In genomic region chr10:104640339-104641149, GRCh38 we compare ENCODE assay signal across 13 cellular contexts. TPM values are rescaled to one million over a fixed set of nuclear protein-coding genes. Genes with fewer than 3 reads are reported as not detected.
A peak's percentile ranks its signal among the peaks of the same experiment; 100 is the strongest.
DNase-seq lines count a peak whose midpoint lies in the region; ATAC-seq and TF ChIP-seq lines count a peak whose summit lies in the region.
"Had no signal": no experiment of that assay in that cellular context is flagged by ENCODE, and none has a peak within 500 bp of the region (broad histone marks: within the 10 kb centered on the region; RNA-seq: fewer than 3 reads in every experiment).

No MANE protein-coding gene starts in this region.

- no peak overlapping the region for H3K4me2 ChIP-seq in PC-3 (ENCODE audit: low read length)

- H3K27ac Mint-ChIP-seq in activated naive CD4-positive, alpha-beta T cell treated with anti-CD3 and anti-CD28 coated beads for 36 hours: no peak overlapping the region
- H3K27ac Mint-ChIP-seq in activated naive CD4-positive, alpha-beta T cell treated with anti-CD3 and anti-CD28 coated beads, Interleukin-2, amount 10 ng/mL, durations not matched to agents 7 days and 5 days: no peak overlapping the region
- H3K27ac Mint-ChIP-seq: IgD-negative memory B cell; T-helper 2 cell treated with Interferon-gamma antibody and Interleukin-4, amounts not matched to agents 5 μg/mL and 100 μg/mL, for 36 hours had no signal

- intact Hi-C loops in activated naive CD4-positive, alpha-beta T cell treated with anti-CD3 and anti-CD28 coated beads for 36 hours (cut with micrococcal nuclease): loop anchor here (10.0 kb wide), 1 partner anchor 634 kb away; no protein-coding TSS in a partner anchor
- intact Hi-C loops in PC-3 (cut with micrococcal nuclease): no loop called here

- POLR2A ChIA-PET in PC-3 (lab: Charles Lee; ENCODE audit: unreplicated experiment): no interaction called here

- H3K4me1 ChIP-seq in stomach smooth muscle (ENCODE audit: control insufficient read depth, insufficient read depth, low read length): peaks cover 11% of the 10 kb centered on the region
- H3K4me1 ChIP-seq in PC-3 (ENCODE audit: insufficient read depth, low read length): no peaks in the 10 kb centered on the region

- H3K27me3 ChIP-seq in stomach smooth muscle (ENCODE audit: control insufficient read depth in 1 of 2, insufficient read depth in 2 of 2, low read length in 2 of 2): peaks cover 27 to 35% of the 10 kb centered on the region in 2 donors
- peaks cover 35% of the 10 kb centered on the region for H3K27me3 ChIP-seq in PC-3 (ENCODE audit: low read length)

- H2AFZ ChIP-seq in PC-3 (ENCODE audit: low read length): no peak overlapping the region

- H3K9ac ChIP-seq in stomach smooth muscle (ENCODE audit: low read length in 2 of 2) (no peak overlapping the region), PC-3 (ENCODE audit: low read length) (no peak overlapping the region)

- H3K36me3 ChIP-seq in stomach smooth muscle (ENCODE audit: control insufficient read depth in 2 of 2, insufficient read depth in 2 of 2, low read length in 2 of 2): no peaks in the 10 kb centered on the region
- no peaks in the 10 kb centered on the region for H3K36me3 ChIP-seq in PC-3 (ENCODE audit: low read depth, low read length)

- no peak for DNase-seq in activated naive CD4-positive, alpha-beta T cell treated with anti-CD3 and anti-CD28 coated beads for 36 hours
- no peak for DNase-seq in activated naive CD4-positive, alpha-beta T cell treated with anti-CD3 and anti-CD28 coated beads, Interleukin-2, amount 10 ng/mL, durations not matched to agents 7 days and 5 days
- DNase-seq in astrocyte of the hippocampus (ENCODE audit: low read depth, low spot score) (peak; percentile 42), kidney tubule cell (ENCODE audit: low spot score) (peak; percentile 13), PC-3 (no peak), activated gamma-delta T cell (lab: John Stamatoyannopoulos, UW) (no peak)
- DNase-seq: NCI-H2171 had no signal

- TF ChIP-seq POLR2A in GM18505 (IDR thresholded peaks at IDR 0.05; ENCODE audit: borderline replicate concordance, extremely low read depth, insufficient read depth, insufficient read length): no peak

- BruUV-seq in PC-3 (replicated peaks; lab: Mats Ljungman, UMichigan): no TSS peak

- H3K27me3 Mint-ChIP-seq in activated naive CD4-positive, alpha-beta T cell treated with anti-CD3 and anti-CD28 coated beads for 36 hours (ENCODE audit: low read depth): peaks cover 64% of the 10 kb centered on the region
- H3K27me3 Mint-ChIP-seq in activated naive CD4-positive, alpha-beta T cell treated with anti-CD3 and anti-CD28 coated beads, Interleukin-2, amount 10 ng/mL, durations not matched to agents 7 days and 5 days: peaks cover 89% of the 10 kb centered on the region

- H3K4me1 Mint-ChIP-seq in activated naive CD4-positive, alpha-beta T cell treated with anti-CD3 and anti-CD28 coated beads for 36 hours (ENCODE audit: low read depth): peaks cover 13% of the 10 kb centered on the region
- H3K4me1 Mint-ChIP-seq in activated naive CD4-positive, alpha-beta T cell treated with anti-CD3 and anti-CD28 coated beads, Interleukin-2, amount 10 ng/mL, durations not matched to agents 7 days and 5 days: peaks cover 2% of the 10 kb centered on the region

- H3K9me3 Mint-ChIP-seq in activated naive CD4-positive, alpha-beta T cell treated with anti-CD3 and anti-CD28 coated beads for 36 hours: no peaks in the 10 kb centered on the region
- H3K9me3 Mint-ChIP-seq in activated naive CD4-positive, alpha-beta T cell treated with anti-CD3 and anti-CD28 coated beads, Interleukin-2, amount 10 ng/mL, durations not matched to agents 7 days and 5 days: no peaks in the 10 kb centered on the region
- H3K9me3 Mint-ChIP-seq: T-helper 2 cell treated with Interferon-gamma antibody and Interleukin-4, amounts not matched to agents 5 μg/mL and 100 μg/mL, for 36 hours had no signal

- H3K9me3 ChIP-seq in stomach smooth muscle (ENCODE audit: control insufficient read depth in 2 of 2, low read length in 2 of 2): no peaks in the 10 kb centered on the region
- H3K9me3 ChIP-seq in PC-3 (ENCODE audit: low read length): no peaks in the 10 kb centered on the region

- no peaks in the 10 kb centered on the region for H3F3A ChIP-seq in PC-3 (ENCODE audit: low read length, unreplicated experiment)

- peak overlapping the region; percentile 25 for H3K4me3 Mint-ChIP-seq in activated naive CD4-positive, alpha-beta T cell treated with anti-CD3 and anti-CD28 coated beads for 36 hours
- H3K4me3 Mint-ChIP-seq in activated naive CD4-positive, alpha-beta T cell treated with anti-CD3 and anti-CD28 coated beads, Interleukin-2, amount 10 ng/mL, durations not matched to agents 7 days and 5 days: no peak overlapping the region
- H3K4me3 Mint-ChIP-seq: T-helper 2 cell treated with Interferon-gamma antibody and Interleukin-4, amounts not matched to agents 5 μg/mL and 100 μg/mL, for 36 hours had no signal

- no peak for TF ChIP-seq CTCF in PC-3 (conservative IDR thresholded peaks at IDR 0.05; ENCODE audit: low read depth, low read length)

- peak overlapping the region; percentile 46 to 55 for H3K4me3 ChIP-seq in stomach smooth muscle (ENCODE audit: low read length in 2 of 2)
- H3K4me3 ChIP-seq in PC-3 (ENCODE audit: low read length): no peak overlapping the region

- no peaks in the 10 kb centered on the region for H4K20me1 ChIP-seq in PC-3 (ENCODE audit: low read length)

- H3K27ac ChIP-seq in stomach smooth muscle (ENCODE audit: low read length): no peak overlapping the region
- no peak overlapping the region for H3K27ac ChIP-seq in PC-3 (ENCODE audit: low read length)

- CTCF ChIA-PET in activated naive CD4-positive, alpha-beta T cell treated with anti-CD3 and anti-CD28 coated beads for 36 hours (lab: Charles Lee): interaction anchor here (0.6 to 1.2 kb wide), 2 partner anchors 19 to 165 kb away, joined by 3 read pairs; no protein-coding TSS in a partner anchor
- CTCF ChIA-PET in activated naive CD4-positive, alpha-beta T cell treated with anti-CD3 and anti-CD28 coated beads, Interleukin-2, amount 10 ng/mL, durations not matched to agents 7 days and 5 days (lab: Charles Lee): interaction anchor here (0.6 kb wide), 1 partner anchor 706 kb away, joined by 3 read pairs; no protein-coding TSS in a partner anchor
- CTCF ChIA-PET in PC-3 (lab: Charles Lee): no interaction called here

- H3K9me2 ChIP-seq in PC-3 (replicated peaks; ENCODE audit: low read length): no peaks in the 10 kb centered on the region

- H3K79me2 ChIP-seq in PC-3 (ENCODE audit: low read length): no peaks in the 10 kb centered on the region

- no peak for ATAC-seq in GM18505 (IDR thresholded peaks at IDR 0.05; ENCODE audit: unreplicated experiment)
- no peak for ATAC-seq in PC-3
- ATAC-seq: Panc1 had no signal

- H3K36me3 Mint-ChIP-seq in activated naive CD4-positive, alpha-beta T cell treated with anti-CD3 and anti-CD28 coated beads for 36 hours (ENCODE audit: low read depth): no peaks in the 10 kb centered on the region
- H3K36me3 Mint-ChIP-seq in activated naive CD4-positive, alpha-beta T cell treated with anti-CD3 and anti-CD28 coated beads, Interleukin-2, amount 10 ng/mL, durations not matched to agents 7 days and 5 days: no peaks in the 10 kb centered on the region

RNA-seq across cellular contexts. Expression of gene SORCS3, which starts 0.5 kb away (rescaled TPM):
- total RNA-seq in activated naive CD4-positive, alpha-beta T cell treated with anti-CD3 and anti-CD28 coated beads for 36 hours: not detected
- total RNA-seq in PC-3 (2014; rRNA removed): 0.46 TPM in 1 of 2 replicates, not detected in the other
- total RNA-seq: osteocyte had no signal

Comparison
In these comparisons a context has a peak if more than half of its experiments do, and no peak if none do; other contexts are left out.
1. DNase-seq: peak in astrocyte of the hippocampus (single experiment) and kidney tubule cell (single experiment); none in activated naive CD4-positive, alpha-beta T cell treated with anti-CD3 and anti-CD28 coated beads for 36 hours (single experiment), activated naive CD4-positive, alpha-beta T cell treated with anti-CD3 and anti-CD28 coated beads, Interleukin-2, amount 10 ng/mL, durations not matched to agents 7 days and 5 days (single experiment), PC-3 (single experiment) and activated gamma-delta T cell (single experiment).